8 cellular contexts compared by ENCODE assay signal in genomic region chr14:77032854-77033621, GRCh38. TPM values are rescaled to one million over a fixed set of nuclear protein-coding genes. Genes with fewer than 3 reads are reported as not detected.
A peak's percentile ranks its signal among the peaks of the same experiment; 100 is the strongest.
DNase-seq lines count a peak whose midpoint lies in the region; ATAC-seq, FAIRE-seq and TF ChIP-seq lines count a peak whose summit lies in the region.

No MANE protein-coding gene starts in this region.

- ATAC-seq in HG03064 (IDR thresholded peaks at IDR 0.05; ENCODE audit: low read depth, unreplicated experiment) (peak; percentile 13), activated B cell treated with CpG ODN at 0.5 μM for 24 hours (ENCODE audit: low read depth) (no peak), GM18519 (IDR thresholded peaks at IDR 0.05; ENCODE audit: low FRiP score, unreplicated experiment) (no peak)
- ATAC-seq in central memory CD8-positive, alpha-beta T cell (replicated peaks; ENCODE audit: extremely low read depth, poor library complexity, severe bottlenecking), result peak; percentile 61

- H4K20me1 ChIP-seq in keratinocyte (ENCODE audit: control insufficient read depth, extremely low read depth, insufficient read depth, low read length), result no peaks in the 10 kb centered on the region

- POLR2A ChIA-PET in activated B cell treated with CpG ODN at 0.5 μM for 24 hours (lab: Charles Lee), result interaction anchor here (0.6 to 4.9 kb wide), 21 partner anchors 10 to 128 kb away, joined by 3 to 41 read pairs (median 5); no protein-coding TSS in a partner anchor

- peaks cover 63% of the 10 kb centered on the region for H3K4me1 Mint-ChIP-seq in activated B cell treated with CpG ODN at 0.5 μM for 24 hours
- peaks cover 63% of the 10 kb centered on the region for H3K4me1 Mint-ChIP-seq in central memory CD8-positive, alpha-beta T cell

- intact Hi-C loops in activated B cell treated with CpG ODN at 0.5 μM for 24 hours (cut with micrococcal nuclease), result loop anchor here (1.0 to 10.0 kb wide), 2 partner anchors 7 to 1488 kb away; no protein-coding TSS in a partner anchor

- dilution Hi-C loops in keratinocyte (cut with MboI; ENCODE audit: extremely low pct_ligation_motif_present, low sequenced_read_pairs), result no loop called here

- no peaks in the 10 kb centered on the region for H3K27me3 Mint-ChIP-seq in activated B cell treated with CpG ODN at 0.5 μM for 24 hours
- no peaks in the 10 kb centered on the region for H3K27me3 Mint-ChIP-seq in central memory CD8-positive, alpha-beta T cell

- no peaks in the 10 kb centered on the region for H3K9me3 ChIP-seq in keratinocyte (ENCODE audit: control insufficient read depth, low read depth, low read length)

- CTCF ChIA-PET in activated B cell treated with CpG ODN at 0.5 μM for 24 hours (lab: Charles Lee), result interaction anchor here (2.2 kb wide), 1 partner anchor 86 kb away, joined by 5 read pairs; no protein-coding TSS in a partner anchor

- no peak for FAIRE-seq in keratinocyte (lab: Jason Lieb, UNC)

- peak overlapping the region; percentile 82 for H3K4me2 ChIP-seq in keratinocyte (ENCODE audit: control insufficient read depth, extremely low read depth, insufficient read depth, low read depth, low read length)

- peaks cover 56% of the 10 kb centered on the region for H3K4me1 ChIP-seq in keratinocyte (ENCODE audit: control insufficient read depth, extremely low read depth, insufficient read depth, low read length)

- peaks cover under 1% of the 10 kb centered on the region for H3K79me2 ChIP-seq in keratinocyte (ENCODE audit: control insufficient read depth, insufficient read depth, low read length)

- H3K27ac ChIP-seq in keratinocyte (ENCODE audit: control insufficient read depth, insufficient read depth, low read length), result peak overlapping the region; percentile 98

- H2AFZ ChIP-seq in keratinocyte (ENCODE audit: control insufficient read depth, low read length), result peak overlapping the region; percentile 79

- H3K9ac ChIP-seq in keratinocyte (ENCODE audit: control insufficient read depth, extremely low read depth, insufficient read depth, low read length), result peak overlapping the region; percentile 94

- H3K36me3 ChIP-seq in keratinocyte (ENCODE audit: control insufficient read depth in 2 of 2, extremely low read depth in 1 of 2, insufficient read depth in 2 of 2, low read length in 2 of 2), result no peaks in the 10 kb centered on the region

- no peaks in the 10 kb centered on the region for H3K9me1 ChIP-seq in keratinocyte (ENCODE audit: control insufficient read depth, extremely low read depth, insufficient read depth, low read length)

- peak overlapping the region; percentile 88 for H3K4me3 Mint-ChIP-seq in activated B cell treated with CpG ODN at 0.5 μM for 24 hours
- H3K4me3 Mint-ChIP-seq in central memory CD8-positive, alpha-beta T cell, result peak overlapping the region; percentile 86

- H3K27me3 ChIP-seq in keratinocyte (ENCODE audit: control insufficient read depth, extremely low read depth, insufficient read depth, low read length), result no peaks in the 10 kb centered on the region

- peak overlapping the region; percentile 97 for H3K27ac Mint-ChIP-seq in activated B cell treated with CpG ODN at 0.5 μM for 24 hours
- peak overlapping the region; percentile 97 for H3K27ac Mint-ChIP-seq in central memory CD8-positive, alpha-beta T cell (ENCODE audit: low read depth)

- peak; percentile 97 for DNase-seq in DMS53 (lab: John Stamatoyannopoulos, UW)
- DNase-seq in NCI-H2227 treated with DMSO at 0.1 percent for 48 hours (lab: John Stamatoyannopoulos, UW), result peak; percentile 80
- peak; percentile 56 for DNase-seq in activated B cell treated with CpG ODN at 0.5 μM for 24 hours
- DNase-seq in central memory CD8-positive, alpha-beta T cell (ENCODE audit: low spot score in 2 of 2), result peak; percentile 61 to 74
- peak; percentile 92 for DNase-seq in keratinocyte (ENCODE audit: low read depth, low spot score)
- DNase-seq in stimulated activated CD4-positive, alpha-beta T cell treated with anti-CD3 and anti-CD28 coated beads, Interleukin-12 subunit alpha, Interleukin-12 subunit beta, amount 100 ng/mL, for 4 hours, result peak; percentile 69

- H3K4me3 ChIP-seq in keratinocyte (ENCODE audit: control insufficient read depth in 2 of 3, extremely low read depth in 1 of 3, insufficient read depth in 2 of 3, low read depth in 1 of 3, low read length in 3 of 3), result peak overlapping the region; percentile 40 to 75 (median 74)

- H3K9me3 Mint-ChIP-seq in activated B cell treated with CpG ODN at 0.5 μM for 24 hours, result no peaks in the 10 kb centered on the region
- H3K9me3 Mint-ChIP-seq in central memory CD8-positive, alpha-beta T cell, result no peaks in the 10 kb centered on the region

- TF ChIP-seq CTCF in activated B cell treated with CpG ODN at 0.5 μM for 24 hours (IDR thresholded peaks at IDR 0.05) (no peak), keratinocyte (optimal IDR thresholded peaks at IDR 0.05 in 1 of 3, IDR thresholded peaks at IDR 0.05 in 1 of 3, conservative IDR thresholded peaks at IDR 0.05 in 1 of 3; ENCODE audit: extremely low read depth in 1 of 3, insufficient read depth in 2 of 3, low read length in 3 of 3) (peak in 2 of 3 experiments; percentile 7 to 47)

- H3K36me3 Mint-ChIP-seq in activated B cell treated with CpG ODN at 0.5 μM for 24 hours (ENCODE audit: low read depth), result peaks cover 4% of the 10 kb centered on the region
- H3K36me3 Mint-ChIP-seq in central memory CD8-positive, alpha-beta T cell (ENCODE audit: insufficient read depth), result peaks cover 29% of the 10 kb centered on the region

RNA-seq across cellular contexts. Expression of gene IRF2BPL, which starts 4.5 kb away (rescaled TPM):
- total RNA-seq in activated B cell treated with CpG ODN at 0.5 μM for 24 hours, result 14.0 and 14.5 TPM in 2 replicates
- 4.2 to 6.8 TPM (median 5.6 TPM) in 3 replicates for polyA plus RNA-seq in keratinocyte
- 4.0 TPM for polyA plus RNA-seq in keratinocyte (2011; ENCODE audit: low read depth)
- polyA plus RNA-seq in keratinocyte (2011; cell fraction: cytosol; rRNA removed), result 3.3 and 6.7 TPM in 2 replicates
- 7.0 and 9.5 TPM in 2 replicates for polyA plus RNA-seq in keratinocyte (2011; cell fraction: nucleus; rRNA removed)
- polyA plus RNA-seq in keratinocyte (2012; ENCODE audit: low replicate concordance), result 9.0 and 15.9 TPM in 2 replicates
- polyA minus RNA-seq in keratinocyte, result 3.6 to 8.6 TPM (median 4.1 TPM) in 3 replicates
- polyA minus RNA-seq in keratinocyte (2011; cell fraction: cytosol; rRNA and poly(A)+ RNA removed), result 20.3 TPM
- polyA minus RNA-seq in keratinocyte (2011; cell fraction: nucleus; rRNA and poly(A)+ RNA removed), result 11.1 and 12.7 TPM in 2 replicates

Comparison
In these comparisons a context has a peak if more than half of its experiments do, and no peak if none do; other contexts are left out.
1. ATAC-seq: peak in HG03064 (single experiment) and central memory CD8-positive, alpha-beta T cell (single experiment); none in activated B cell treated with CpG ODN at 0.5 μM for 24 hours (single experiment) and GM18519 (single experiment).
2. Peak in every context shown above with its lines, with median percentiles within 50 percentile points of each other: DNase-seq.